1 cellular context compared by ENCODE assay signal in the genomic region with DNA sequence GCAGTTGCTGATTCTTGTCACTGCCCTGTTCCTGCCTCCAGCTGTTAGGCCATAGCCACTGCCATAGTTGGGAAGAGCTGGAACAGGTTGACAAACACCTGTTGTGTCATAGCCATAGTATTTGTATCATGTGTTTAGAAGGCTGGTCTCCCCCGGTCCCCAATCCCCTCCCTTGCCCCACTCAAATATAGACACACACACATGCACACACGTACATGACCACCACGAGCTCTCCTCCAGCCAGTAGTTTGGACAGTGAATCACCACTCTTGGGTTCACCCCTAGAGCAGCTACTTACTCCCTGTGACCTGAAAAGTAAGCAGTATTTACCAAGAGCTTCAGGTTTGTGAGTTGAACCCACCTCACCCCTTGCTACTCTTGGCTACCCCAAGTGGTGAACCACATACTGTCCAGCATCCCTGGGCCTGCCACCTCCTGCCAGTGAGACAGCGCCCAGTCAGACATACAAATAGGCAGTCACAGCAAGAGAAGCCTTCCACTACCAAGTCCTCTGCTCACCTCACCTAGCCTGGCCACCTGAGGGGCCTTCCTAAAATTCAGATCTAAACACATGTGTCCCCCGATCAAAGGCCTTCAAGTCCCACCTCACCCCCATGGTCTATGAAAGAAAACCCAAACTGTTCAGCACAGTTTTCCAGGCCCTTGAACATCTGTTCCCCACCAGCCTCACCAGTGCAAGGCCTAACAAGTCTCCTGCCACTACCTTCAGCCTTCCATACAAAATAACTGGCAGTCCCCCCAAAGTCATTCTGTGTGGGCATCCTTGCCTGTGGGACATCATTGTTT.
TF ChIP-seq lines count a peak whose summit lies in the region.

No MANE protein-coding gene starts in this region.

TF ChIP-seq in WTC11, 78 proteins besides CTCF, POLR2A, EP300 and RAD21 (continued from another document):
- TF ChIP-seq, protein P1, sequence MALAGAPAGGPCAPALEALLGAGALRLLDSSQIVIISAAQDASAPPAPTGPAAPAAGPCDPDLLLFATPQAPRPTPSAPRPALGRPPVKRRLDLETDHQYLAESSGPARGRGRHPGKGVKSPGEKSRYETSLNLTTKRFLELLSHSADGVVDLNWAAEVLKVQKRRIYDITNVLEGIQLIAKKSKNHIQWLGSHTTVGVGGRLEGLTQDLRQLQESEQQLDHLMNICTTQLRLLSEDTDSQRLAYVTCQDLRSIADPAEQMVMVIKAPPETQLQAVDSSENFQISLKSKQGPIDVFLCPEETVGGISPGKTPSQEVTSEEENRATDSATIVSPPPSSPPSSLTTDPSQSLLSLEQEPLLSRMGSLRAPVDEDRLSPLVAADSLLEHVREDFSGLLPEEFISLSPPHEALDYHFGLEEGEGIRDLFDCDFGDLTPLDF (CRISPR knock-in tag; IDR thresholded peaks at IDR 0.05): no peak
- TF ChIP-seq ZNF396 (CRISPR knock-in tag; IDR thresholded peaks at IDR 0.05; ENCODE audit: borderline replicate concordance) (no peak), USF2 (CRISPR knock-in tag; IDR thresholded peaks at IDR 0.05) (no peak), ELF4 (CRISPR knock-in tag; IDR thresholded peaks at IDR 0.05; ENCODE audit: low read depth) (no peak)
- TF ChIP-seq, protein P2, sequence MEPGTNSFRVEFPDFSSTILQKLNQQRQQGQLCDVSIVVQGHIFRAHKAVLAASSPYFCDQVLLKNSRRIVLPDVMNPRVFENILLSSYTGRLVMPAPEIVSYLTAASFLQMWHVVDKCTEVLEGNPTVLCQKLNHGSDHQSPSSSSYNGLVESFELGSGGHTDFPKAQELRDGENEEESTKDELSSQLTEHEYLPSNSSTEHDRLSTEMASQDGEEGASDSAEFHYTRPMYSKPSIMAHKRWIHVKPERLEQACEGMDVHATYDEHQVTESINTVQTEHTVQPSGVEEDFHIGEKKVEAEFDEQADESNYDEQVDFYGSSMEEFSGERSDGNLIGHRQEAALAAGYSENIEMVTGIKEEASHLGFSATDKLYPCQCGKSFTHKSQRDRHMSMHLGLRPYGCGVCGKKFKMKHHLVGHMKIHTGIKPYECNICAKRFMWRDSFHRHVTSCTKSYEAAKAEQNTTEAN (CRISPR knock-in tag; IDR thresholded peaks at IDR 0.05): no peak
- TF ChIP-seq, protein P3, sequence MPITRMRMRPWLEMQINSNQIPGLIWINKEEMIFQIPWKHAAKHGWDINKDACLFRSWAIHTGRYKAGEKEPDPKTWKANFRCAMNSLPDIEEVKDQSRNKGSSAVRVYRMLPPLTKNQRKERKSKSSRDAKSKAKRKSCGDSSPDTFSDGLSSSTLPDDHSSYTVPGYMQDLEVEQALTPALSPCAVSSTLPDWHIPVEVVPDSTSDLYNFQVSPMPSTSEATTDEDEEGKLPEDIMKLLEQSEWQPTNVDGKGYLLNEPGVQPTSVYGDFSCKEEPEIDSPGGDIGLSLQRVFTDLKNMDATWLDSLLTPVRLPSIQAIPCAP (CRISPR knock-in tag; IDR thresholded peaks at IDR 0.05): no peak
